ENCODE assay signal across 8 cellular contexts in the genomic region with DNA sequence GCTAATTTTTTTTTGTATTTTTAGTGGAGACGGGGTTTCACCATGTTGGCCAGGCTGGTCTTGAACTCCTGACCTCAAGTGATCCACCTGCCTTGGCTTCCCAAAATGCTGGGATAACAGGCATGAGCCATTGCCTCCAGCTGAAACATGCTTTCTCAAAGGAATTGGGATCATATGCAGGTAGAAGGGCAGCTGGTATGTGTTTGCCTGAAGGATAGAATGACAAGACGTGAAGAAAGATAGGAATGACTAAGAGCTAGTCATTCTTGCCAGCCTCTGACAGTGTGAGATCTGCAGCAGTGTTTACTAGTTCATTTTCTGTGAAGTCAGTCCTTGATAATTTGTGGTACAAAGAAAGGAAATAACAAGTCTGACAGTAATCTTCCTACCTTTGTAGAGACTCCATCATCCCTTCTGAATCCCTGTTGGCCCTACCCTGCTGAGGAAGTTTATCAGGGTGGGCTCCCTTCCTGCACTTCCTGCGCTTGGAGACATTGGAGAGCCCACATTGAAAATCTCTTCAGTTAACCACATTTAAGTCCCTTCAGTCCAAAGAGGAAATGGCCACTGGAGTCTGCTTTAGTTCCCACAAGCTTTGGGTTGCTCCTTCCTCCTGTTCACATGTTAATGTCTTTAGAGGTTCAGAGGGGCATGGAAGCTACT. TPM values are rescaled to one million over a fixed set of nuclear protein-coding genes. Genes with fewer than 3 reads are reported as not detected.
DNase-seq lines count a peak whose midpoint lies in the region; ATAC-seq and TF ChIP-seq lines count a peak whose summit lies in the region.

No MANE protein-coding gene starts in this region.

- TF ChIP-seq POLR2A in IMR-90 (IDR thresholded peaks at IDR 0.05; ENCODE audit: low read depth, low read length): no peak; the same call in 1 of the 2 replicates

- peaks cover 31% of the 10 kb centered on the region for H3K9me1 ChIP-seq in IMR-90 (ENCODE audit: insufficient read depth, low read length)

- H3K56ac ChIP-seq in IMR-90 (ENCODE audit: extremely low read depth, insufficient read depth, low read length): peak overlapping the region; percentile 37; the same call in 1 of the 2 replicates

- H4K91ac ChIP-seq in IMR-90 (ENCODE audit: insufficient read depth, low read depth, low read length): peak overlapping the region; percentile 85

- no peak for TF ChIP-seq RAD21 in IMR-90 (IDR thresholded peaks at IDR 0.05; ENCODE audit: low read length)

- intact Hi-C loops in IMR-90 (cut with micrococcal nuclease): no loop called here
- intact Hi-C loops in activated naive CD4-positive, alpha-beta T cell treated with anti-CD3 and anti-CD28 coated beads for 36 hours (cut with micrococcal nuclease): loop anchor here (1.0 kb wide), 1 partner anchor 53 kb away; the partner anchor contains the start of gene CASP10
- intact Hi-C loops in left ventricle myocardium superior (cut with micrococcal nuclease): no loop called here

- no peak overlapping the region for H3K9ac ChIP-seq in IMR-90 (ENCODE audit: low read depth, low read length)

- peak overlapping the region; percentile 75; the same call in 1 of the 2 replicates for H3K18ac ChIP-seq in IMR-90 (ENCODE audit: low read depth, low read length)

- no peaks in the 10 kb centered on the region for H3K9me3 ChIP-seq in IMR-90 (ENCODE audit: control insufficient read depth, insufficient read depth, low read length)

- dilution Hi-C loops in IMR-90 (cut with HindIII; ENCODE audit: low sequenced_read_pairs, unreplicated experiment): no loop called here

- peak overlapping the region; percentile 76 for H3K4me3 Mint-ChIP-seq in activated naive CD4-positive, alpha-beta T cell treated with anti-CD3 and anti-CD28 coated beads for 36 hours

- H3K4me1 ChIP-seq in IMR-90 (ENCODE audit: control insufficient read depth, insufficient read depth, low read length): peaks cover 25% of the 10 kb centered on the region

- CTCF ChIA-PET in IMR-90 (lab: Yijun Ruan, JAX): interaction anchor here (0.9 kb wide), 1 partner anchor 25 kb away, joined by 3 read pairs; no protein-coding TSS in a partner anchor
- CTCF ChIA-PET in activated naive CD4-positive, alpha-beta T cell treated with anti-CD3 and anti-CD28 coated beads for 36 hours (lab: Charles Lee): interaction anchor here (1.0 to 4.6 kb wide), 6 partner anchors 8 to 269 kb away, joined by 3 to 56 read pairs (median 8); partner anchors contain the start of genes CASP10 and CFLAR

- peak overlapping the region; percentile 45; the same call in 1 of the 2 replicates for H3K4me2 ChIP-seq in IMR-90 (ENCODE audit: low read depth, low read length)

- peak overlapping the region; percentile 83; the same call in 1 of the 2 replicates for H2BK20ac ChIP-seq in IMR-90 (ENCODE audit: low read depth, low read length)

- no peak overlapping the region for H3K4me3 ChIP-seq in IMR-90 (ENCODE audit: insufficient read depth, low read depth, low read length)

- no peak for TF ChIP-seq CTCF in IMR-90 (conservative IDR thresholded peaks at IDR 0.05; ENCODE audit: low read depth, low read length)

- 40% methylated on average over 2 of the region's 3 CpGs; no CpG with 5 or more reads in 1 of the 2 experiments for WGBS in IMR-90 (ENCODE audit: extremely low coverage in 2 of 2, insufficient read length in 1 of 2), 2 experiments

- peak overlapping the region; percentile 88 for H2BK15ac ChIP-seq in IMR-90 (ENCODE audit: low read depth, low read length)

- H3K27ac Mint-ChIP-seq in activated naive CD4-positive, alpha-beta T cell treated with anti-CD3 and anti-CD28 coated beads for 36 hours: peak overlapping the region; percentile 96

- peaks cover 60% of the 10 kb centered on the region for H3K36me3 Mint-ChIP-seq in activated naive CD4-positive, alpha-beta T cell treated with anti-CD3 and anti-CD28 coated beads for 36 hours (ENCODE audit: low read depth)

- H2BK5ac ChIP-seq in IMR-90 (ENCODE audit: low read depth, low read length, poor library complexity, severe bottlenecking): peak overlapping the region; percentile 88

- H3K79me1 ChIP-seq in IMR-90 (ENCODE audit: low read depth in 1 of 2, low read length in 2 of 2): peaks cover 39 to 67% of the 10 kb centered on the region in 2 experiments

- no TSS peak for BruUV-seq in IMR-90 (replicated peaks; lab: Mats Ljungman, UMichigan)

- H3K9me3 Mint-ChIP-seq in activated naive CD4-positive, alpha-beta T cell treated with anti-CD3 and anti-CD28 coated beads for 36 hours: no peaks in the 10 kb centered on the region

- peak overlapping the region; percentile 70; the same call in 1 of the 2 replicates for H3K23ac ChIP-seq in IMR-90 (ENCODE audit: low read depth, low read length)

- H3K4me1 Mint-ChIP-seq in activated naive CD4-positive, alpha-beta T cell treated with anti-CD3 and anti-CD28 coated beads for 36 hours (ENCODE audit: low read depth): peaks cover 56% of the 10 kb centered on the region

- in situ Hi-C loops in Caki2 (cut with HindIII; ENCODE audit: low pct_unique_long_range_greater_than_20kb, low sequenced_read_pairs): no loop called here
- in situ Hi-C loops in IMR-90 (cut with MboI; ENCODE audit: low sequenced_read_pairs): no loop called here

- H3K27me3 Mint-ChIP-seq in activated naive CD4-positive, alpha-beta T cell treated with anti-CD3 and anti-CD28 coated beads for 36 hours (ENCODE audit: low read depth): no peaks in the 10 kb centered on the region

- DNase-seq in Caki2 (ENCODE audit: low read depth) (peak; percentile 75), IMR-90 (peak; percentile 91), left ventricle myocardium superior (no peak), NCI-H1417 (lab: John Stamatoyannopoulos, UW) (no peak), KG1 (lab: John Stamatoyannopoulos, UW) (no peak)
- peak; percentile 68 for DNase-seq in activated naive CD4-positive, alpha-beta T cell treated with anti-CD3 and anti-CD28 coated beads for 36 hours

- no peaks in the 10 kb centered on the region for H3K27me3 ChIP-seq in IMR-90 (ENCODE audit: control insufficient read depth, insufficient read depth, low read length)

- H3K36me3 ChIP-seq in IMR-90 (ENCODE audit: control insufficient read depth, insufficient read depth, low read length): peaks cover 9% of the 10 kb centered on the region

- H2BK120ac ChIP-seq in IMR-90 (ENCODE audit: low read depth, low read length): peak overlapping the region; percentile 92; the same call in 1 of the 2 replicates

- H2AK9ac ChIP-seq in IMR-90 (replicated peaks; ENCODE audit: low read depth, low read length, poor library complexity): peak overlapping the region; percentile 87

- H2AK5ac ChIP-seq in IMR-90 (ENCODE audit: low read depth, low read length): peak overlapping the region; percentile 93

- POLR2A ChIA-PET in IMR-90 (lab: Charles Lee; ENCODE audit: unreplicated experiment): no interaction called here

- peak overlapping the region; percentile 13 for H2AFZ ChIP-seq in IMR-90 (replicated peaks; ENCODE audit: low read length, poor library complexity)

- H4K20me1 ChIP-seq in IMR-90 (ENCODE audit: insufficient read depth, low read length): peaks cover 7% of the 10 kb centered on the region; the same call in 1 of the 2 replicates

- peak overlapping the region; percentile 53; the same call in 1 of the 2 replicates for H4K5ac ChIP-seq in IMR-90 (ENCODE audit: low read depth, low read length)

- peak overlapping the region; percentile 90 for H3K4ac ChIP-seq in IMR-90 (ENCODE audit: low read depth, low read length)

- H3K27ac ChIP-seq in IMR-90 (ENCODE audit: insufficient read depth, low read length) (peak overlapping the region; percentile 74), temporal lobe (ENCODE audit: low read depth, low read length) (peak overlapping the region; percentile 21)

- H4K8ac ChIP-seq in IMR-90 (ENCODE audit: low read depth in 2 of 2, low read length in 2 of 2): peak overlapping the region; percentile 47 to 86; a peak in 3 of 4 replicates

- peak; percentile 31; the same call in 1 of the 2 replicates for ATAC-seq in IMR-90 (ENCODE audit: low read depth)
- peak; percentile 24 for ATAC-seq in left ventricle myocardium superior
- no peak for ATAC-seq in HG03439 (IDR thresholded peaks at IDR 0.05; ENCODE audit: unreplicated experiment)

- peak overlapping the region; percentile 89 for H3K14ac ChIP-seq in IMR-90 (replicated peaks; ENCODE audit: low read depth, low read length)

RNA-seq across cellular contexts. Expression of gene CFLAR, which starts 14.7 kb away (rescaled TPM):
- total RNA-seq in Caki2 (2014; rRNA removed; shearing (Covaris generic); ENCODE audit: low replicate concordance): 99.7 and 108 TPM in 2 replicates
- total RNA-seq in IMR-90 (2012; rRNA removed) (48.3 and 59.9 TPM in 2 replicates), left ventricle myocardium superior (252 TPM), temporal lobe (26.6 TPM)
- 23.8 and 29.2 TPM in 2 replicates for polyA plus RNA-seq in IMR-90 (2012; rRNA removed)
- polyA plus RNA-seq in IMR-90 (2012; cell fraction: cytosol; rRNA removed): 8.6 and 21.0 TPM in 2 replicates
- polyA plus RNA-seq in IMR-90 (2012; cell fraction: nucleus; rRNA removed; ENCODE audit: low replicate concordance): 32.8 and 76.8 TPM in 2 replicates
- 100 to 1,000 TPM; 214 to 222 TPM for total RNA-seq in activated naive CD4-positive, alpha-beta T cell treated with anti-CD3 and anti-CD28 coated beads for 36 hours

RNA-seq across cellular contexts. Expression of gene CASP10, which starts 52.3 kb away (rescaled TPM):
- 7.3 and 8.5 TPM in 2 replicates for total RNA-seq in Caki2 (2014; rRNA removed; shearing (Covaris generic); ENCODE audit: low replicate concordance)
- total RNA-seq in IMR-90 (2012; rRNA removed) (0.28 and 0.90 TPM in 2 replicates), left ventricle myocardium superior (6.4 TPM), temporal lobe (2.0 TPM)
- polyA plus RNA-seq in IMR-90 (2012; rRNA removed): 0.12 and 0.13 TPM in 2 replicates
- 0.11 TPM in 1 of 2 replicates, not detected in the other for polyA plus RNA-seq in IMR-90 (2012; cell fraction: cytosol; rRNA removed)
- polyA plus RNA-seq in IMR-90 (2012; cell fraction: nucleus; rRNA removed; ENCODE audit: low replicate concordance): 0.24 and 0.32 TPM in 2 replicates
- total RNA-seq in activated naive CD4-positive, alpha-beta T cell treated with anti-CD3 and anti-CD28 coated beads for 36 hours: 10 to 100 TPM; 22.0 to 22.1 TPM

RNA-seq across cellular contexts. Expression of gene NDUFB3, which starts 58.9 kb away (rescaled TPM):
- total RNA-seq in Caki2 (2014; rRNA removed; shearing (Covaris generic); ENCODE audit: low replicate concordance): 210 and 256 TPM in 2 replicates
- total RNA-seq in IMR-90 (2012; rRNA removed) (41.0 and 105 TPM in 2 replicates), left ventricle myocardium superior (540 TPM), temporal lobe (32.7 TPM)
- 87.0 and 98.7 TPM in 2 replicates for polyA plus RNA-seq in IMR-90 (2012; rRNA removed)
- polyA plus RNA-seq in IMR-90 (2012; cell fraction: cytosol; rRNA removed): 10.7 and 24.8 TPM in 2 replicates
- 1.6 and 15.7 TPM in 2 replicates for polyA plus RNA-seq in IMR-90 (2012; cell fraction: nucleus; rRNA removed; ENCODE audit: low replicate concordance)
- total RNA-seq in activated naive CD4-positive, alpha-beta T cell treated with anti-CD3 and anti-CD28 coated beads for 36 hours: 100 to 1,000 TPM; 159 to 162 TPM

RNA-seq across cellular contexts. Expression of gene HYCC2, which starts 59.2 kb away (rescaled TPM):
- total RNA-seq in Caki2 (2014; rRNA removed; shearing (Covaris generic); ENCODE audit: low replicate concordance): 0.70 and 2.8 TPM in 2 replicates
- total RNA-seq in IMR-90 (2012; rRNA removed) (9.1 and 10.0 TPM in 2 replicates), left ventricle myocardium superior (12.7 TPM), temporal lobe (42.0 TPM)
- 1.7 and 2.2 TPM in 2 replicates for polyA plus RNA-seq in IMR-90 (2012; rRNA removed)
- 0.30 and 0.34 TPM in 2 replicates for polyA plus RNA-seq in IMR-90 (2012; cell fraction: cytosol; rRNA removed)
- polyA plus RNA-seq in IMR-90 (2012; cell fraction: nucleus; rRNA removed; ENCODE audit: low replicate concordance): 0.91 and 5.4 TPM in 2 replicates
- total RNA-seq in activated naive CD4-positive, alpha-beta T cell treated with anti-CD3 and anti-CD28 coated beads for 36 hours: 10 to 100 TPM; 19.1 TPM

Comparison
In these comparisons a context has a peak if more than half of its experiments do, and no peak if none do; other contexts are left out.
1. DNase-seq: peak in Caki2 (single experiment), IMR-90 (single experiment) and activated naive CD4-positive, alpha-beta T cell treated with anti-CD3 and anti-CD28 coated beads for 36 hours (single experiment); none in left ventricle myocardium superior (single experiment), NCI-H1417 (0 of 3) and KG1 (single experiment).